Comparison of ENCODE assay signal across 22 cellular contexts in genomic region chr11:36360318-36360717, GRCh38.
DNase-seq lines count a peak whose midpoint lies in the region; ATAC-seq and TF ChIP-seq lines count a peak whose summit lies in the region.
"Had no signal": no experiment of that assay in that cellular context is flagged by ENCODE, and none has a peak within 500 bp of the region (broad histone marks: within the 10 kb centered on the region; RNA-seq: fewer than 3 reads in every experiment).

No MANE protein-coding gene starts in this region.

- no peaks in the 10 kb centered on the region for H3K9me3 Mint-ChIP-seq in CD4-positive, CD25-positive, alpha-beta regulatory T cell
- H3K9me3 Mint-ChIP-seq in T-cell (no peaks in the 10 kb centered on the region), immature natural killer cell (no peaks in the 10 kb centered on the region)
- H3K9me3 Mint-ChIP-seq: GM23338, IgD-negative memory B cell, nephron, WTC11 had no signal

- WGBS in heart right ventricle, 2 donors: 94 to 96% methylated on average over 3 of the region's 3 CpGs

- intact Hi-C loops in heart right ventricle (cut with DNase I): loop anchor here in 1 of 10 donors (10.0 kb wide), 1 partner anchor 114 kb away; no protein-coding TSS in a partner anchor

- no peaks in the 10 kb centered on the region for H3K9me3 ChIP-seq in CD4-positive, CD25-positive, alpha-beta regulatory T cell (ENCODE audit: control insufficient read depth in 2 of 2, low read length in 2 of 2)
- no peaks in the 10 kb centered on the region for H3K9me3 ChIP-seq in heart right ventricle
- H3K9me3 ChIP-seq: left lung, sigmoid colon, suprapubic skin had no signal

- TF ChIP-seq POLR2A in GM18505 (IDR thresholded peaks at IDR 0.05; ENCODE audit: borderline replicate concordance, extremely low read depth, insufficient read depth, insufficient read length): no peak

- peak overlapping the region; percentile 49 for H3K4me3 ChIP-seq in CD4-positive, CD25-positive, alpha-beta regulatory T cell (ENCODE audit: low read depth, low read length)
- no peak overlapping the region for H3K4me3 ChIP-seq in heart right ventricle
- H3K4me3 ChIP-seq: GM23338, left lung, sigmoid colon, suprapubic skin had no signal

- peaks cover 15% of the 10 kb centered on the region for H3K4me1 ChIP-seq in CD4-positive, CD25-positive, alpha-beta regulatory T cell (ENCODE audit: control insufficient read depth, insufficient read depth, low read length, poor library complexity, severe bottlenecking)
- H3K4me1 ChIP-seq in heart right ventricle: peaks cover 0 to 61% (median 0%) of the 10 kb centered on the region in 9 donors
- H3K4me1 ChIP-seq: sigmoid colon had no signal

- POLR2A ChIA-PET in T-cell (lab: Charles Lee): interaction anchor here in 1 of 2 donors (0.6 kb wide), 1 partner anchor 13 kb away, joined by 4 read pairs; no protein-coding TSS in a partner anchor

- peak overlapping the region in 2 of 3 donors; percentile 21 to 52 for H3K27ac Mint-ChIP-seq in CD4-positive, CD25-positive, alpha-beta regulatory T cell
- H3K27ac Mint-ChIP-seq in T-cell (peak overlapping the region; percentile 60 to 74), immature natural killer cell (peak overlapping the region in 4 of 6 donors; percentile 16 to 90 (median 49))
- H3K27ac Mint-ChIP-seq: GM23338, WTC11 had no signal

- CTCF ChIA-PET in T-cell (lab: Charles Lee): interaction anchor here in 1 of 2 donors (1.1 to 1.4 kb wide), 2 partner anchors 119 to 142 kb away, joined by 3 read pairs; no protein-coding TSS in a partner anchor

- H3K27ac ChIP-seq in CD4-positive, CD25-positive, alpha-beta regulatory T cell (ENCODE audit: insufficient read depth, low read length, poor library complexity, severe bottlenecking): no peak overlapping the region
- no peak overlapping the region for H3K27ac ChIP-seq in heart right ventricle
- H3K27ac ChIP-seq: left lung, sigmoid colon, SK-N-MC, suprapubic skin had no signal

- DNase-seq in CD4-positive, CD25-positive, alpha-beta regulatory T cell: peak in 1 of 3 donors; percentile 34
- DNase-seq in T-cell (no peak), immature natural killer cell (no peak), heart right ventricle (no peak)
- DNase-seq in activated CD8-positive, alpha-beta memory T cell treated with anti-CD3 and anti-CD28 coated beads for 24 hours: no peak
- DNase-seq: activated naive CD4-positive, alpha-beta T cell treated with anti-CD3 and anti-CD28 coated beads, Interleukin-2, amount 50 U/mL, for 16 hours; activated T-cell treated with anti-CD3 and anti-CD28 coated beads, Interleukin-2, amount 50 U/mL, for 48 hours; anterior cingulate cortex; left lung; NCI-H1436; NCI-H524 treated with DMSO at 0.1 percent for 48 hours; RPMI8226; sigmoid colon had no signal

- no peak for TF ChIP-seq CTCF in heart right ventricle (IDR thresholded peaks at IDR 0.05)

- no peaks in the 10 kb centered on the region for H3K36me3 Mint-ChIP-seq in CD4-positive, CD25-positive, alpha-beta regulatory T cell
- no peaks in the 10 kb centered on the region for H3K36me3 Mint-ChIP-seq in T-cell
- H3K36me3 Mint-ChIP-seq in immature natural killer cell: no peaks in the 10 kb centered on the region
- H3K36me3 Mint-ChIP-seq: IgD-negative memory B cell, WTC11 had no signal

- no peaks in the 10 kb centered on the region for H3K36me3 ChIP-seq in CD4-positive, CD25-positive, alpha-beta regulatory T cell (ENCODE audit: control insufficient read depth, insufficient read depth, low read length)
- no peaks in the 10 kb centered on the region for H3K36me3 ChIP-seq in heart right ventricle
- H3K36me3 ChIP-seq: left lung, sigmoid colon, suprapubic skin had no signal

- H3K4me3 Mint-ChIP-seq in CD4-positive, CD25-positive, alpha-beta regulatory T cell: no peak overlapping the region
- peak overlapping the region; percentile 2 to 26 (median 15) for H3K4me3 Mint-ChIP-seq in T-cell
- peak overlapping the region in 2 of 5 donors; percentile 51 to 53 for H3K4me3 Mint-ChIP-seq in immature natural killer cell
- H3K4me3 Mint-ChIP-seq: GM23338, nephron, WTC11 had no signal

- no peak for ATAC-seq in CD4-positive, CD25-positive, alpha-beta regulatory T cell (ENCODE audit: low read depth in 2 of 2)
- ATAC-seq in GM18505 (IDR thresholded peaks at IDR 0.05; ENCODE audit: unreplicated experiment) (peak; percentile 39), T-cell (replicated peaks in 1 of 4) (peak in 3 of 4 experiments; percentile 41 to 67 (median 53)), GM18867 (IDR thresholded peaks at IDR 0.05; ENCODE audit: unreplicated experiment) (no peak), GM19324 (IDR thresholded peaks at IDR 0.05; ENCODE audit: low FRiP score, unreplicated experiment) (no peak), heart right ventricle (no peak)
- ATAC-seq: GM23338, left lung, WTC11 had no signal

- peaks cover 21% of the 10 kb centered on the region for H3K27me3 Mint-ChIP-seq in CD4-positive, CD25-positive, alpha-beta regulatory T cell
- H3K27me3 Mint-ChIP-seq in T-cell: peaks cover 8 to 24% of the 10 kb centered on the region in 2 donors
- H3K27me3 Mint-ChIP-seq in immature natural killer cell (ENCODE audit: low read depth in 3 of 3): peaks cover 0 to 6% (median 3%) of the 10 kb centered on the region in 3 donors

- H3K4me1 Mint-ChIP-seq in CD4-positive, CD25-positive, alpha-beta regulatory T cell: peaks cover 0 to 19% (median 10%) of the 10 kb centered on the region in 4 donors
- H3K4me1 Mint-ChIP-seq in T-cell: peaks cover 24 to 79% (median 33%) of the 10 kb centered on the region in 3 donors
- peaks cover 48 to 57% of the 10 kb centered on the region in 2 donors for H3K4me1 Mint-ChIP-seq in immature natural killer cell

- peaks cover 2% of the 10 kb centered on the region for H3K27me3 ChIP-seq in CD4-positive, CD25-positive, alpha-beta regulatory T cell (ENCODE audit: control insufficient read depth, insufficient read depth, low read length)
- H3K27me3 ChIP-seq in heart right ventricle: peaks cover 0 to 6% (median 0%) of the 10 kb centered on the region in 7 donors
- H3K27me3 ChIP-seq: suprapubic skin had no signal

Comparison
In these comparisons a context has a peak if more than half of its experiments do, and no peak if none do; other contexts are left out.
1. ATAC-seq: peak in GM18505 (single experiment) and T-cell (3 of 4); none in CD4-positive, CD25-positive, alpha-beta regulatory T cell (0 of 2), GM18867 (single experiment), GM19324 (single experiment) and heart right ventricle (0 of 8).
2. H3K4me3 Mint-ChIP-seq: peak in T-cell (3 of 3); none in CD4-positive, CD25-positive, alpha-beta regulatory T cell (0 of 4).
3. Peak in every context shown above with its lines, with median percentiles within 50 percentile points of each other: H3K27ac Mint-ChIP-seq.